Comparison of ENCODE assay signal across 8 cellular contexts in genomic region chr1:212858461-212859265, GRCh38. TPM values are rescaled to one million over a fixed set of nuclear protein-coding genes. Genes with fewer than 3 reads are reported as not detected.
DNase-seq lines count a peak whose midpoint lies in the region; ATAC-seq and TF ChIP-seq lines count a peak whose summit lies in the region.

No MANE protein-coding gene starts in this region.

- peaks cover 18% of the 10 kb centered on the region for H3K4me1 Mint-ChIP-seq in activated T-cell treated with anti-CD3 and anti-CD28 coated beads, Interleukin-2, amount 50 U/mL, for 24 hours (ENCODE audit: low read depth)
- H3K4me1 Mint-ChIP-seq in neural crest cell: peaks cover 31% of the 10 kb centered on the region

- POLR2A ChIA-PET in GM10248 (lab: Yijun Ruan, JAX): interaction anchor here (1.0 to 1.6 kb wide), 3 partner anchors 25 to 250 kb away, joined by 3 to 10 read pairs (median 3); partner anchors contain the start of gene ATF3

- H3K27me3 Mint-ChIP-seq in activated T-cell treated with anti-CD3 and anti-CD28 coated beads, Interleukin-2, amount 50 U/mL, for 24 hours: no peaks in the 10 kb centered on the region
- H3K27me3 Mint-ChIP-seq in neural crest cell (ENCODE audit: low read depth): no peaks in the 10 kb centered on the region

- ATAC-seq in HG02678 (IDR thresholded peaks at IDR 0.05; ENCODE audit: unreplicated experiment) (peak; percentile 13), GM18519 (IDR thresholded peaks at IDR 0.05; ENCODE audit: low FRiP score, unreplicated experiment) (no peak)

- no peak for TF ChIP-seq CTCF in GM10248 (IDR thresholded peaks at IDR 0.05; ENCODE audit: control extremely low read depth, extremely low read depth, low read depth, missing control alignments)
- no peak for TF ChIP-seq CTCF in foreskin fibroblast (IDR thresholded peaks at IDR 0.05; ENCODE audit: low read depth, low read length)
- no peak for TF ChIP-seq CTCF in neural crest cell (conservative IDR thresholded peaks at IDR 0.05)

- H3K27ac Mint-ChIP-seq in activated T-cell treated with anti-CD3 and anti-CD28 coated beads, Interleukin-2, amount 50 U/mL, for 24 hours: peak overlapping the region; percentile 97
- H3K27ac Mint-ChIP-seq in neural crest cell (ENCODE audit: unreplicated experiment): peak overlapping the region; percentile 97

- peak; percentile 20 for DNase-seq in 8988T
- peak; percentile 43 for DNase-seq in GM10248 (ENCODE audit: extremely low spot score)
- DNase-seq in NCI-H2227 treated with DMSO at 0.1 percent for 48 hours (lab: John Stamatoyannopoulos, UW): peak; percentile 75
- DNase-seq in activated T-cell treated with anti-CD3 and anti-CD28 coated beads, Interleukin-2, amount 50 U/mL, for 24 hours: no peak
- peak; percentile 19 to 57 for DNase-seq in foreskin fibroblast
- DNase-seq in neural crest cell (ENCODE audit: low read depth, low spot score): no peak

- H3K36me3 Mint-ChIP-seq in activated T-cell treated with anti-CD3 and anti-CD28 coated beads, Interleukin-2, amount 50 U/mL, for 24 hours (ENCODE audit: low read depth): peaks cover 23% of the 10 kb centered on the region
- H3K36me3 Mint-ChIP-seq in neural crest cell (ENCODE audit: low read depth): peaks cover 5% of the 10 kb centered on the region

- peak overlapping the region; percentile 87 for H3K4me3 ChIP-seq in foreskin fibroblast (ENCODE audit: low read depth in 1 of 2, low read length in 2 of 2)

- no peak overlapping the region for H3K4me3 Mint-ChIP-seq in activated T-cell treated with anti-CD3 and anti-CD28 coated beads, Interleukin-2, amount 50 U/mL, for 24 hours
- no peak overlapping the region for H3K4me3 Mint-ChIP-seq in neural crest cell

- H3K9me3 Mint-ChIP-seq in activated T-cell treated with anti-CD3 and anti-CD28 coated beads, Interleukin-2, amount 50 U/mL, for 24 hours: no peaks in the 10 kb centered on the region
- no peaks in the 10 kb centered on the region for H3K9me3 Mint-ChIP-seq in neural crest cell

- CTCF ChIA-PET in GM10248 (lab: Yijun Ruan, JAX): interaction anchor here (0.9 to 1.7 kb wide), 8 partner anchors 14 to 137 kb away, joined by 3 to 6 read pairs (median 4); no protein-coding TSS in a partner anchor

RNA-seq across cellular contexts. Expression of gene FLVCR1, which starts 0.6 kb away (rescaled TPM):
- 31.4 and 33.0 TPM in 2 replicates for total RNA-seq in neural crest cell

RNA-seq across cellular contexts. Expression of gene SPATA45, which starts 11.2 kb away (rescaled TPM):
- total RNA-seq in neural crest cell: 0.68 and 1.3 TPM in 2 replicates

Comparison
In these comparisons a context has a peak if more than half of its experiments do, and no peak if none do; other contexts are left out.
1. DNase-seq: peak in 8988T (single experiment), GM10248 (single experiment), NCI-H2227 treated with DMSO at 0.1 percent for 48 hours (single experiment) and foreskin fibroblast (2 of 2); none in activated T-cell treated with anti-CD3 and anti-CD28 coated beads, Interleukin-2, amount 50 U/mL, for 24 hours (single experiment) and neural crest cell (single experiment).